In the genomic region with DNA sequence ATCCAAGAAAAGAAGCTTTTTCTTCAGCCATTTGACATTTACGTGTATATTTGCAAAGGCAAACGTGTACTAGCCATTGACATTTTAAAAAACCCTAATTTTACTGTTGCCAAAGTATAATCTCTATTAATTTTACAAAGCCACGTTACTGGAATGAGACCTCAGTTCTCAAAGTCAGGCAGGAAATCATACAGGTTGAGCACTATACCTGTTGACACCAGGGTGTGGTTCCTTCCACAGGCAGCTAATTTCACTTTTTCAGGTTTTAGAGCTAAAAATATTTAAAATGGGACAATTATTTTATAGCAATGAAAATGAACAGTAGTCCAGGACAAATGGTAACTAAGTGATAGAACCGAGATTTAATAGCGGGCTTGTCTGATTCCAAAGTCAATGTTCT, we compare ENCODE assay signal across 42 cellular contexts. TPM values are rescaled to one million over a fixed set of nuclear protein-coding genes. Genes with fewer than 3 reads are reported as not detected.
"Had no signal": no experiment of that assay in that cellular context is flagged by ENCODE, and none has a peak within 500 bp of the region (broad histone marks: within the 10 kb centered on the region; RNA-seq: fewer than 3 reads in every experiment).

No MANE protein-coding gene starts in this region.

- H3K27ac Mint-ChIP-seq: activated naive CD4-positive, alpha-beta T cell treated with anti-CD3 and anti-CD28 coated beads for 36 hours; activated naive CD4-positive, alpha-beta T cell treated with anti-CD3 and anti-CD28 coated beads, Interleukin-2, amount 10 ng/mL, durations not matched to agents 7 days and 5 days; activated naive CD4-positive, alpha-beta T cell treated with anti-CD3 and anti-CD28 coated beads, Interleukin-2, amount 50 U/mL, for 24 hours; activated naive CD4-positive, alpha-beta T cell treated with anti-CD3 and anti-CD28 coated beads, Interleukin-2, amount 50 U/mL, for 72 hours; activated naive CD8-positive, alpha-beta T cell; activated naive CD8-positive, alpha-beta T cell treated with anti-CD3 and anti-CD28 coated beads for 36 hours; activated naive CD8-positive, alpha-beta T cell treated with anti-CD3 and anti-CD28 coated beads, Interleukin-2, amount 10 ng/mL, durations not matched to agents 7 days and 5 days; activated naive CD8-positive, alpha-beta T cell treated with anti-CD3 and anti-CD28 coated beads, Interleukin-2, amount 50 U/mL, for 24 hours; activated T-cell treated with anti-CD3 and anti-CD28 coated beads, Interleukin-2, amount 50 U/mL, for 24 hours; activated T-cell treated with anti-CD3 and anti-CD28 coated beads, Interleukin-2, amount 50 U/mL, for 72 hours; activated T-helper 1 cell treated with anti-CD3 and anti-CD28 coated beads, Interleukin-12 subunit alpha, Interleukin-12 subunit beta, Interleukin-2, Interleukin-4 antibody, amounts not matched to agents 30 ng/mL and 10 ng/mL and 1 ng/mL, durations not matched to agents 14 hours and 24 hours and 36 hours; activated T-helper 17 cell treated with anti-CD3 and anti-CD28 coated beads, Interleukin-2, amount 50 U/mL, for 72 hours; activated T-helper 2 cell treated with anti-CD3 and anti-CD28 coated beads, Interferon-gamma antibody, Interleukin-2, Interleukin-4, amounts not matched to agents 10 μg/mL and 5 μg/mL and 100 μg/mL, durations not matched to agents 14 hours and 24 hours and 36 hours; brain had no signal

- H3K9me3 Mint-ChIP-seq: activated naive CD4-positive, alpha-beta T cell treated with anti-CD3 and anti-CD28 coated beads for 36 hours; activated naive CD4-positive, alpha-beta T cell treated with anti-CD3 and anti-CD28 coated beads, Interleukin-2, amount 10 ng/mL, durations not matched to agents 7 days and 5 days; activated naive CD4-positive, alpha-beta T cell treated with anti-CD3 and anti-CD28 coated beads, Interleukin-2, amount 50 U/mL, for 24 hours; activated naive CD4-positive, alpha-beta T cell treated with anti-CD3 and anti-CD28 coated beads, Interleukin-2, amount 50 U/mL, for 72 hours; activated naive CD8-positive, alpha-beta T cell treated with anti-CD3 and anti-CD28 coated beads for 36 hours; activated naive CD8-positive, alpha-beta T cell treated with anti-CD3 and anti-CD28 coated beads, Interleukin-2, amount 10 ng/mL, durations not matched to agents 7 days and 5 days; activated naive CD8-positive, alpha-beta T cell treated with anti-CD3 and anti-CD28 coated beads, Interleukin-2, amount 50 U/mL, for 24 hours; activated T-cell treated with anti-CD3 and anti-CD28 coated beads, Interleukin-2, amount 50 U/mL, for 24 hours; activated T-cell treated with anti-CD3 and anti-CD28 coated beads, Interleukin-2, amount 50 U/mL, for 4 hours; activated T-cell treated with anti-CD3 and anti-CD28 coated beads, Interleukin-2, amount 50 U/mL, for 72 hours; activated T-helper 1 cell treated with anti-CD3 and anti-CD28 coated beads, Interleukin-12 subunit alpha, Interleukin-12 subunit beta, Interleukin-2, Interleukin-4 antibody, amounts not matched to agents 30 ng/mL and 10 ng/mL and 1 ng/mL, durations not matched to agents 14 hours and 24 hours and 36 hours; activated T-helper 17 cell treated with anti-CD3 and anti-CD28 coated beads, Interleukin-2, amount 50 U/mL, for 72 hours; activated T-helper 2 cell treated with anti-CD3 and anti-CD28 coated beads, Interferon-gamma antibody, Interleukin-2, Interleukin-4, amounts not matched to agents 10 μg/mL and 5 μg/mL and 100 μg/mL, durations not matched to agents 14 hours and 24 hours and 36 hours; central memory CD8-positive, alpha-beta T cell had no signal

- H3K4me1 ChIP-seq: adrenal gland, ascending aorta, body of pancreas, breast epithelium had no signal

- FAIRE-seq: bronchial epithelial cell had no signal

- H3K4me3 ChIP-seq: adrenal gland, ascending aorta, body of pancreas, breast epithelium, cardiac muscle cell had no signal

- DNase-seq: activated effector memory CD4-positive, alpha-beta T cell treated with anti-CD3 and anti-CD28 coated beads, Interleukin-2, amount 50 U/mL, for 16 hours; activated effector memory CD4-positive, alpha-beta T cell treated with Interleukin-2 at 50 U/mL for 16 hours; activated gamma-delta T cell; activated gamma-delta T cell treated with Interleukin-2 at 50 U/mL for 16 hours; activated naive CD4-positive, alpha-beta T cell; activated naive CD4-positive, alpha-beta T cell treated with anti-CD3 and anti-CD28 coated beads for 36 hours; activated naive CD4-positive, alpha-beta T cell treated with anti-CD3 and anti-CD28 coated beads, Interleukin-2, amount 10 ng/mL, durations not matched to agents 7 days and 5 days; activated naive CD4-positive, alpha-beta T cell treated with anti-CD3 and anti-CD28 coated beads, Interleukin-2, amount 50 U/mL, for 16 hours; activated naive CD4-positive, alpha-beta T cell treated with Interleukin-2 at 50 U/mL for 16 hours; activated naive CD8-positive, alpha-beta T cell treated with anti-CD3 and anti-CD28 coated beads for 36 hours; activated naive CD8-positive, alpha-beta T cell treated with anti-CD3 and anti-CD28 coated beads, Interleukin-2, amount 10 ng/mL, durations not matched to agents 7 days and 5 days; activated naive CD8-positive, alpha-beta T cell treated with anti-CD3 and anti-CD28 coated beads, Interleukin-2, amount 50 U/mL, for 24 hours; activated T-cell treated with anti-CD3 and anti-CD28 coated beads, Interleukin-2, amount 50 U/mL, for 1 hour; activated T-cell treated with anti-CD3 and anti-CD28 coated beads, Interleukin-2, amount 50 U/mL, for 24 hours; activated T-cell treated with anti-CD3 and anti-CD28 coated beads, Interleukin-2, amount 50 U/mL, for 4 hours; activated T-cell treated with anti-CD3 and anti-CD28 coated beads, Interleukin-2, amount 50 U/mL, for 48 hours; activated T-cell treated with anti-CD3 and anti-CD28 coated beads, Interleukin-2, amount 50 U/mL, for 72 hours; adrenal gland; amniotic stem cell; amygdala; anterior cingulate cortex; aorta; body of pancreas; brain microvascular endothelial cell; caudate nucleus; central memory CD4-positive, alpha-beta T cell; cerebellar nuclear complex had no signal

- H3K9me3 ChIP-seq: adrenal gland, ascending aorta, body of pancreas, breast epithelium had no signal

- H3K36me3 Mint-ChIP-seq: activated naive CD4-positive, alpha-beta T cell treated with anti-CD3 and anti-CD28 coated beads, Interleukin-2, amount 10 ng/mL, durations not matched to agents 7 days and 5 days; activated naive CD4-positive, alpha-beta T cell treated with anti-CD3 and anti-CD28 coated beads, Interleukin-2, amount 50 U/mL, for 24 hours; activated naive CD4-positive, alpha-beta T cell treated with anti-CD3 and anti-CD28 coated beads, Interleukin-2, amount 50 U/mL, for 72 hours; activated naive CD8-positive, alpha-beta T cell; activated naive CD8-positive, alpha-beta T cell treated with anti-CD3 and anti-CD28 coated beads for 36 hours; brain had no signal

- H3K36me3 ChIP-seq: adrenal gland, ascending aorta, brain microvascular endothelial cell, breast epithelium, cardiac muscle cell had no signal

- H3K4me3 Mint-ChIP-seq: activated naive CD4-positive, alpha-beta T cell treated with anti-CD3 and anti-CD28 coated beads for 36 hours; activated naive CD4-positive, alpha-beta T cell treated with anti-CD3 and anti-CD28 coated beads, Interleukin-2, amount 10 ng/mL, durations not matched to agents 7 days and 5 days; activated naive CD4-positive, alpha-beta T cell treated with anti-CD3 and anti-CD28 coated beads, Interleukin-2, amount 50 U/mL, for 24 hours; activated naive CD8-positive, alpha-beta T cell; activated naive CD8-positive, alpha-beta T cell treated with anti-CD3 and anti-CD28 coated beads for 36 hours; activated naive CD8-positive, alpha-beta T cell treated with anti-CD3 and anti-CD28 coated beads, Interleukin-2, amount 10 ng/mL, durations not matched to agents 7 days and 5 days; activated naive CD8-positive, alpha-beta T cell treated with anti-CD3 and anti-CD28 coated beads, Interleukin-2, amount 50 U/mL, for 24 hours; activated T-cell treated with anti-CD3 and anti-CD28 coated beads, Interleukin-2, amount 50 U/mL, for 24 hours; activated T-cell treated with anti-CD3 and anti-CD28 coated beads, Interleukin-2, amount 50 U/mL, for 4 hours; activated T-cell treated with anti-CD3 and anti-CD28 coated beads, Interleukin-2, amount 50 U/mL, for 72 hours; activated T-helper 1 cell treated with anti-CD3 and anti-CD28 coated beads, Interleukin-12 subunit alpha, Interleukin-12 subunit beta, Interleukin-2, Interleukin-4 antibody, amounts not matched to agents 30 ng/mL and 10 ng/mL and 1 ng/mL, durations not matched to agents 14 hours and 24 hours and 36 hours; activated T-helper 17 cell treated with anti-CD3 and anti-CD28 coated beads, Interleukin-2, amount 50 U/mL, for 72 hours; brain; central memory CD8-positive, alpha-beta T cell had no signal

- H3K27me3 ChIP-seq: adrenal gland, ascending aorta, body of pancreas, brain microvascular endothelial cell, cardiac muscle cell had no signal

- H3K4me1 Mint-ChIP-seq: activated T-helper 17 cell treated with anti-CD3 and anti-CD28 coated beads, Interleukin-2, amount 50 U/mL, for 72 hours had no signal

- H3K27ac ChIP-seq: adrenal gland, ascending aorta, body of pancreas, brain microvascular endothelial cell, breast epithelium, cardiac muscle cell had no signal

- H3K27me3 Mint-ChIP-seq: activated naive CD4-positive, alpha-beta T cell treated with anti-CD3 and anti-CD28 coated beads, Interleukin-2, amount 10 ng/mL, durations not matched to agents 7 days and 5 days; activated naive CD4-positive, alpha-beta T cell treated with anti-CD3 and anti-CD28 coated beads, Interleukin-2, amount 50 U/mL, for 24 hours; activated naive CD8-positive, alpha-beta T cell; activated naive CD8-positive, alpha-beta T cell treated with anti-CD3 and anti-CD28 coated beads for 36 hours; activated naive CD8-positive, alpha-beta T cell treated with anti-CD3 and anti-CD28 coated beads, Interleukin-2, amount 10 ng/mL, durations not matched to agents 7 days and 5 days; activated naive CD8-positive, alpha-beta T cell treated with anti-CD3 and anti-CD28 coated beads, Interleukin-2, amount 50 U/mL, for 24 hours; activated T-helper 17 cell treated with anti-CD3 and anti-CD28 coated beads, Interleukin-2, amount 50 U/mL, for 72 hours; brain; central memory CD8-positive, alpha-beta T cell had no signal

RNA-seq across cellular contexts. Expression of a gene that starts 31.6 kb away (rescaled TPM):
- total RNA-seq: activated naive CD4-positive, alpha-beta T cell treated with anti-CD3 and anti-CD28 coated beads for 36 hours; activated naive CD4-positive, alpha-beta T cell treated with anti-CD3 and anti-CD28 coated beads, Interleukin-2, amount 50 U/mL, for 72 hours; activated naive CD8-positive, alpha-beta T cell treated with anti-CD3 and anti-CD28 coated beads for 36 hours; activated naive CD8-positive, alpha-beta T cell treated with anti-CD3 and anti-CD28 coated beads, Interleukin-2, amount 10 ng/mL, durations not matched to agents 7 days and 5 days; activated T-cell treated with anti-CD3 and anti-CD28 coated beads, Interleukin-2, amount 50 U/mL, for 4 hours; activated T-cell treated with anti-CD3 and anti-CD28 coated beads, Interleukin-2, amount 50 U/mL, for 72 hours; activated T-helper 1 cell treated with anti-CD3 and anti-CD28 coated beads, Interleukin-12 subunit alpha, Interleukin-12 subunit beta, Interleukin-2, Interleukin-4 antibody, amounts not matched to agents 30 ng/mL and 10 ng/mL and 1 ng/mL, durations not matched to agents 14 hours and 24 hours and 36 hours; activated T-helper 2 cell treated with anti-CD3 and anti-CD28 coated beads, Interferon-gamma antibody, Interleukin-2, Interleukin-4, amounts not matched to agents 10 μg/mL and 5 μg/mL and 100 μg/mL, durations not matched to agents 14 hours and 24 hours and 36 hours; bronchial epithelial cell; cardiac muscle cell; cardiac septum; cerebellum; chondrocyte had no signal
- polyA plus RNA-seq: cardiac muscle cell had no signal
